ENCODE assay signal across 1 cellular context in the genomic region with DNA sequence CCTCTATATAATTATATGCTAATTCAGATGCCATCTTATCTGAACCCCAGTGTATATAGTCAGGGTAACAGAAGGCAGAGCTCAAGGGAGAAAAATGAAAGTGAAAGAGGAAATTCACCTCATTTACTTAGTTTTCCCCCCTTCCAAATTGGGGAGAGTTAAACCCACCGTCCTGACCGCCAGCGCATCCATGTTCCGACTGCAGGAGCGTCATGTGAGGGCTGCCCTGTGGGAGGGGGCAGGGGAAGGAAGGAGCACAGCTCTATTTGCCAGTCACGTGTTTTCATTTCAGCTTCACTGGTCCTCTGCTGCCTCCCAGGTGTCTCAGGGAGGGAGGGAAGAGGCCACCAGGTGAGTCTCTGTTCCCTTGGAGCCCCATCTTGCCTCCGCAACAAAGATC.
TF ChIP-seq lines count a peak whose summit lies in the region.

No MANE protein-coding gene starts in this region.

TF ChIP-seq in H1, 55 proteins besides CTCF, POLR2A, EP300 and RAD21:
- TF ChIP-seq POLR2AphosphoS5 (IDR thresholded peaks at IDR 0.05; ENCODE audit: low read depth, low read length) (no peak), TCF12 (IDR thresholded peaks at IDR 0.05; ENCODE audit: low read depth, low read length) (no peak), TAF1 (IDR thresholded peaks at IDR 0.05; ENCODE audit: low read depth, low read length) (no peak), CBX8 (IDR thresholded peaks at IDR 0.05; ENCODE audit: borderline replicate concordance, low read depth, low read length) (no peak), SAP30 (IDR thresholded peaks at IDR 0.05; ENCODE audit: insufficient read depth, insufficient replicate concordance, low read length) (no peak), POU5F1 (IDR thresholded peaks at IDR 0.05; ENCODE audit: low read depth, low read length) (no peak), BCL11A (IDR thresholded peaks at IDR 0.05; ENCODE audit: low read depth in 2 of 2, low read length in 2 of 2) (no peak), KDM5A (IDR thresholded peaks at IDR 0.05; ENCODE audit: low read length) (no peak), NANOG (IDR thresholded peaks at IDR 0.05; ENCODE audit: insufficient read depth, low read depth, low read length, poor library complexity, severe bottlenecking) (no peak), USF2 (IDR thresholded peaks at IDR 0.05; ENCODE audit: low read length) (peak; percentile 37), JUN (IDR thresholded peaks at IDR 0.05; ENCODE audit: low read depth, low read length) (no peak), TEAD4 (IDR thresholded peaks at IDR 0.05; ENCODE audit: low read depth, low read length) (no peak), GABPA (IDR thresholded peaks at IDR 0.05; ENCODE audit: borderline replicate concordance, insufficient read depth, low read length) (no peak), YY1 (IDR thresholded peaks at IDR 0.05; ENCODE audit: low read depth, low read length) (no peak)
- TF ChIP-seq, protein P1, sequence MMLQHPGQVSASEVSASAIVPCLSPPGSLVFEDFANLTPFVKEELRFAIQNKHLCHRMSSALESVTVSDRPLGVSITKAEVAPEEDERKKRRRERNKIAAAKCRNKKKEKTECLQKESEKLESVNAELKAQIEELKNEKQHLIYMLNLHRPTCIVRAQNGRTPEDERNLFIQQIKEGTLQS (IDR thresholded peaks at IDR 0.05; ENCODE audit: insufficient read depth, low read depth, low read length): 0 out of 2 replicates have a peak, but pooled peaks have one; percentile 8
